ENCODE assay signal across 8 cellular contexts in the genomic region with DNA sequence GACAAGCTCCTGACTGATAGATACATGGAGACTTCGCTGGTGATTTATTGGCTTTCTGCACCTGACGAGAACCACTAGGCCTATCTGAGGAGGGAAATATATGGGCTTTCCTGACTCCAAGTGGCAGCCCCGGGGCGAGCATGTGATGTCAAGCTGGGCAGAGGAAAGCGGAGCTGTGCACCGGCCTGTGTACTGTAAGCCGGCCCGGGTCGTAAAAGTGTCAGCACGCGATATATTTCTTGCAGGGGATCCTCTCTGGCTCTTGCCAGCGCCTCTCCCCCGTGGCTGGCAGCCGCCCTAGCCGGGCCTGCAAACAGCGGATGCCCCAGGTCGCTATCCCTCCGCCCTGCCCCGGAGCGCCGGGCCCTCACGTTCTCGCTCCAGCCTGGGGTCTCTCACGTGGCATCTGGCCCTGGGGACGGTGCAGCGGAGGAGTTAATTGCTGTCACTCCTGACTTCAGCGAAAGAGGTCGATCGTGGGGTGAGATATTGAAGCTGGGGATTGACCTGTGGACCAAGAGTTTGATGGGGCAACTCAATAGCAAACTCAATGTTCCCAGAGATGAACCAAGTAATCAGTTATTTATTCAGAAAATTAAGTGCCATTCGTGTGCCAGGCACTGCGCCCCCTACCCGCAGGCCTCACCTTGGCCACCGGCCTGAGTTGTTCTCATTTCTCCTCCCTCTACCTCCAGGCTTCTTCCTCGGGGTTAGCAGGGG. TPM values are rescaled to one million over a fixed set of nuclear protein-coding genes. Genes with fewer than 3 reads are reported as not detected.
A peak's percentile ranks its signal among the peaks of the same experiment; 100 is the strongest.
DNase-seq lines count a peak whose midpoint lies in the region; ATAC-seq and TF ChIP-seq lines count a peak whose summit lies in the region.

No MANE protein-coding gene starts in this region.

- H3K36me3 Mint-ChIP-seq in CD8-positive, alpha-beta T cell, result no peaks in the 10 kb centered on the region

- H3K4me2 ChIP-seq in SK-N-SH, result peak overlapping the region; percentile 70

- no peak overlapping the region for H3K27ac Mint-ChIP-seq in CD8-positive, alpha-beta T cell

- no peaks in the 10 kb centered on the region for H4K20me1 ChIP-seq in SK-N-SH (ENCODE audit: insufficient read depth)

- WGBS in SK-N-SH (ENCODE audit: low lambda C conversion rate), result 7% methylated on average over 29 of the region's 34 CpGs

- peak overlapping the region; percentile 87 for H3K4me3 Mint-ChIP-seq in CD8-positive, alpha-beta T cell

- no peaks in the 10 kb centered on the region for H3K36me3 ChIP-seq in CD8-positive, alpha-beta T cell (ENCODE audit: insufficient read depth, low read length)
- H3K36me3 ChIP-seq in SK-N-SH (replicated peaks in 1 of 2; ENCODE audit: control insufficient read depth in 1 of 2, insufficient read depth in 2 of 2, low read length in 1 of 2), result no peaks in the 10 kb centered on the region

- no peak overlapping the region for H3K27ac ChIP-seq in CD8-positive, alpha-beta T cell (ENCODE audit: low read depth, low read length)
- H3K27ac ChIP-seq in SK-N-SH (ENCODE audit: low read depth in 2 of 2, low read length in 1 of 2), result no peak overlapping the region

- H3K4me3 ChIP-seq in CD8-positive, alpha-beta T cell (ENCODE audit: low read depth, low read length), result peak overlapping the region; percentile 55
- H3K4me3 ChIP-seq in SK-N-SH (ENCODE audit: low read depth in 2 of 2, low read length in 1 of 2), result peak overlapping the region; percentile 27 to 33; a peak in 3 of 4 replicates
- peak overlapping the region; percentile 46 for H3K4me3 ChIP-seq in choroid plexus epithelial cell (ENCODE audit: low read depth, low read length)

- peak in 3 of 7 experiments; percentile 9 to 52 (median 22) for DNase-seq in CD8-positive, alpha-beta T cell
- DNase-seq in SK-N-SH, result peak; percentile 44
- peak; percentile 42 for DNase-seq in choroid plexus epithelial cell (ENCODE audit: low read depth)
- peak; percentile 99 for DNase-seq in left kidney (ENCODE audit: low read depth, low spot score)
- peak; percentile 43 for DNase-seq in stimulated activated CD4-positive, alpha-beta T cell treated with anti-CD3 and anti-CD28 coated beads, Interleukin-4, amount 100 ng/mL, for 1 hour
- DNase-seq in RPMI8226, result no peak

- H3K9me2 ChIP-seq in SK-N-SH, result no peaks in the 10 kb centered on the region

- POLR2A ChIA-PET in CD8-positive, alpha-beta T cell (lab: Charles Lee), result no interaction called here
- POLR2A ChIA-PET in SK-N-SH (lab: Yijun Ruan, JAX), result no interaction called here

- CTCF ChIA-PET in CD8-positive, alpha-beta T cell (lab: Charles Lee), result interaction anchor here (1.0 kb wide), 1 partner anchor 32 kb away, joined by 3 read pairs; no protein-coding TSS in a partner anchor
- CTCF ChIA-PET in SK-N-SH (lab: Yijun Ruan, JAX), result interaction anchor here (0.9 to 1.5 kb wide), 6 partner anchors 9 to 52 kb away, joined by 3 to 4 read pairs (median 3); no protein-coding TSS in a partner anchor

- ATAC-seq in CD8-positive, alpha-beta T cell, result peak; percentile 34
- ATAC-seq in HG03175 (IDR thresholded peaks at IDR 0.05; ENCODE audit: unreplicated experiment) (peak; percentile 35), GM21619 (IDR thresholded peaks at IDR 0.05; ENCODE audit: unreplicated experiment) (no peak)

- peaks cover 3% of the 10 kb centered on the region for H3K4me1 ChIP-seq in CD8-positive, alpha-beta T cell (ENCODE audit: insufficient read depth, low read length)
- H3K4me1 ChIP-seq in SK-N-SH (ENCODE audit: control insufficient read depth in 1 of 2, insufficient read depth in 2 of 2, low read depth in 1 of 2, low read length in 1 of 2), result peaks cover 0 to 6% of the 10 kb centered on the region in 2 experiments; a peak in 2 of 4 replicates

- no peaks in the 10 kb centered on the region for H3K27me3 ChIP-seq in CD8-positive, alpha-beta T cell (ENCODE audit: insufficient read depth, low read length)
- peaks cover 5% of the 10 kb centered on the region; the same call in 1 of the 2 replicates for H3K27me3 ChIP-seq in SK-N-SH (ENCODE audit: insufficient read depth)

- H3K9me3 ChIP-seq in CD8-positive, alpha-beta T cell (ENCODE audit: low read length), result no peaks in the 10 kb centered on the region
- H3K9me3 ChIP-seq in SK-N-SH, result no peaks in the 10 kb centered on the region

- intact Hi-C loops in CD8-positive, alpha-beta T cell (cut with DNase I, micrococcal nuclease), result no loop called here

- peak; percentile 38 for TF ChIP-seq CTCF in CD8-positive, alpha-beta T cell (IDR thresholded peaks at IDR 0.05)
- TF ChIP-seq CTCF in SK-N-SH (IDR thresholded peaks at IDR 0.05) (peak; percentile 48), choroid plexus epithelial cell (conservative IDR thresholded peaks at IDR 0.05; ENCODE audit: low read depth, low read length) (peak; percentile 56)

- no peaks in the 10 kb centered on the region for H3K79me2 ChIP-seq in SK-N-SH (ENCODE audit: insufficient read depth)

- H2AFZ ChIP-seq in SK-N-SH (ENCODE audit: low read depth), result peak overlapping the region; percentile 70; the same call in 1 of the 2 replicates

- TF ChIP-seq EP300 in SK-N-SH (IDR thresholded peaks at IDR 0.05; ENCODE audit: borderline replicate concordance in 1 of 2, low read depth in 1 of 2, low read length in 1 of 2), result no peak

- no peaks in the 10 kb centered on the region for H3F3A ChIP-seq in SK-N-SH (replicated peaks; ENCODE audit: insufficient read depth)

- H3K4me1 Mint-ChIP-seq in CD8-positive, alpha-beta T cell (ENCODE audit: low read depth), result peaks cover 16% of the 10 kb centered on the region

- no peaks in the 10 kb centered on the region for H3K9me3 Mint-ChIP-seq in CD8-positive, alpha-beta T cell

- H3K9ac ChIP-seq in SK-N-SH, result no peak overlapping the region

- H3K27me3 Mint-ChIP-seq in CD8-positive, alpha-beta T cell (ENCODE audit: low read depth), result peaks cover 25% of the 10 kb centered on the region

- TF ChIP-seq RAD21 in SK-N-SH (IDR thresholded peaks at IDR 0.05; ENCODE audit: low read length), result no peak; the same call in 1 of the 2 replicates

TF ChIP-seq in SK-N-SH, 30 proteins besides CTCF, POLR2A, EP300 and RAD21:
- TF ChIP-seq, protein P1, sequence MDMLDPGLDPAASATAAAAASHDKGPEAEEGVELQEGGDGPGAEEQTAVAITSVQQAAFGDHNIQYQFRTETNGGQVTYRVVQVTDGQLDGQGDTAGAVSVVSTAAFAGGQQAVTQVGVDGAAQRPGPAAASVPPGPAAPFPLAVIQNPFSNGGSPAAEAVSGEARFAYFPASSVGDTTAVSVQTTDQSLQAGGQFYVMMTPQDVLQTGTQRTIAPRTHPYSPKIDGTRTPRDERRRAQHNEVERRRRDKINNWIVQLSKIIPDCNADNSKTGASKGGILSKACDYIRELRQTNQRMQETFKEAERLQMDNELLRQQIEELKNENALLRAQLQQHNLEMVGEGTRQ (IDR thresholded peaks at IDR 0.05; ENCODE audit: borderline replicate concordance, low read depth, low read length), result no peak
- peak; percentile 18; the same call in 1 of the 2 replicates for TF ChIP-seq SMC3 (IDR thresholded peaks at IDR 0.05; ENCODE audit: low read depth, low read length)

RNA-seq across cellular contexts. Expression of gene HAO2, which starts 41.0 kb away (rescaled TPM):
- total RNA-seq in CD8-positive, alpha-beta T cell, result not detected
- not detected in 2 replicates for polyA plus RNA-seq in SK-N-SH (2012; rRNA removed)
- not detected in 2 replicates for polyA plus RNA-seq in SK-N-SH (2012; cell fraction: cytosol; rRNA removed)
- polyA plus RNA-seq in SK-N-SH (2012; cell fraction: nucleus; rRNA removed), result 0.04 TPM in 1 of 2 replicates, not detected in the other
